ENCODE assay signal across 10 cellular contexts in the genomic region with DNA sequence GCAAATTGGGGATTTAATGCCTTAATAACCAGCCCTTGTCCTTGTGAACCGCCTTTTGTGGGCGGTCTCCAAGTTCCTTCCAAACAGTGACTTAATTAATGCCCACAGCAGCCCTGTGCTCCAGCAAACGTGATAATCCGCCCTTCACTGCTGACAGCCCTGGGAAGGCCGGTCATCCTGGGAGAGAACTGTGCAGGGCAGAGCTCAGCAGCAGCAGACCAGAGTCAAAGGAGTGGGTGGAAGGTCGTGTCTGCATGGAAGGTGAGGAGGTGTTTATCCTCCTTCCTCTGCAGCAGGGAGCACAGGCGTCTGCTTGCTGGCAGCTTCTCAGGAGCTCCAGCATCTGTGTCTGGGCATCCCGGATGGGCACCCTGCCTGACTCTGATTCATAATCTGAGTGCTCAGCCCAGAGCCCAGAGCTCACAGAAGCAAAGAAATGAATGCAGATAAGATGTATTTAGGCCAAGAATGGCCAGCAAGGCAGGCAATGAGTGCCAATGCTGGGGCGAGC.
DNase-seq lines count a peak whose midpoint lies in the region; ATAC-seq, FAIRE-seq and TF ChIP-seq lines count a peak whose summit lies in the region.
"Had no signal": no experiment of that assay in that cellular context is flagged by ENCODE, and none has a peak within 500 bp of the region (broad histone marks: within the 10 kb centered on the region; RNA-seq: fewer than 3 reads in every experiment).

No MANE protein-coding gene starts in this region.

- ATAC-seq in omental fat pad (ENCODE audit: low FRiP score) = peak; percentile 41
- ATAC-seq in HG02973 (IDR thresholded peaks at IDR 0.05; ENCODE audit: unreplicated experiment) = no peak
- ATAC-seq in HG03439 (IDR thresholded peaks at IDR 0.05; ENCODE audit: unreplicated experiment) = no peak
- ATAC-seq: T-cell had no signal

- no peaks in the 10 kb centered on the region for H3K27me3 ChIP-seq in WERI-Rb-1 (ENCODE audit: insufficient read depth, low read depth, severe bottlenecking)

- no peaks in the 10 kb centered on the region for H3K36me3 ChIP-seq in WERI-Rb-1

- H3K9me3 ChIP-seq in WERI-Rb-1 (ENCODE audit: severe bottlenecking) = no peaks in the 10 kb centered on the region

- FAIRE-seq in frontal cortex (lab: Jason Lieb, UNC) = no peak
- no peak for FAIRE-seq in GM12891 (lab: Jason Lieb, UNC)

- TF ChIP-seq POLR2A in GM12891 (IDR thresholded peaks at IDR 0.05; ENCODE audit: low read depth, low read length) = no peak

- TF ChIP-seq CTCF in WERI-Rb-1 (IDR thresholded peaks at IDR 0.05; ENCODE audit: low read depth, low read length) = no peak
- no peak for TF ChIP-seq CTCF in omental fat pad (IDR thresholded peaks at IDR 0.05)

- H3K4me3 ChIP-seq in WERI-Rb-1 (ENCODE audit: low read depth, low read length) = no peak overlapping the region

- H3K27ac ChIP-seq in WERI-Rb-1 = no peak overlapping the region

- DNase-seq in Daoy (ENCODE audit: low read depth) = peak; percentile 83
- DNase-seq in WERI-Rb-1 = peak; percentile 81
- DNase-seq in frontal cortex (ENCODE audit: low spot score in 2 of 2) = peak; percentile 44 to 49
- no peak for DNase-seq in omental fat pad (ENCODE audit: low spot score)
- no peak for DNase-seq in GM12891 (ENCODE audit: insufficient read length, low spot score)
- DNase-seq in SK-N-DZ (ENCODE audit: low spot score) = no peak
- DNase-seq: central memory CD4-positive, alpha-beta T cell; T-cell had no signal

TF ChIP-seq in GM12891, 5 proteins besides CTCF, POLR2A, EP300 and RAD21:
- TF ChIP-seq PAX5 (IDR thresholded peaks at IDR 0.05; ENCODE audit: insufficient read depth, low read length, severe bottlenecking) (no peak), SPI1 (IDR thresholded peaks at IDR 0.05; ENCODE audit: low read depth, low read length) (no peak), TAF1 (IDR thresholded peaks at IDR 0.05; ENCODE audit: low read depth, low read length) (no peak), POLR2AphosphoS5 (IDR thresholded peaks at IDR 0.05; ENCODE audit: low read depth, low read length) (no peak), POU2F2 (IDR thresholded peaks at IDR 0.05; ENCODE audit: low read depth, low read length) (no peak)

Comparison
In these comparisons a context has a peak if more than half of its experiments do, and no peak if none do; other contexts are left out.
1. DNase-seq: peak in Daoy (single experiment), WERI-Rb-1 (single experiment) and frontal cortex (2 of 2); none in omental fat pad (single experiment), GM12891 (single experiment) and SK-N-DZ (single experiment).